ENCODE assay signal across 18 cellular contexts in the genomic region with DNA sequence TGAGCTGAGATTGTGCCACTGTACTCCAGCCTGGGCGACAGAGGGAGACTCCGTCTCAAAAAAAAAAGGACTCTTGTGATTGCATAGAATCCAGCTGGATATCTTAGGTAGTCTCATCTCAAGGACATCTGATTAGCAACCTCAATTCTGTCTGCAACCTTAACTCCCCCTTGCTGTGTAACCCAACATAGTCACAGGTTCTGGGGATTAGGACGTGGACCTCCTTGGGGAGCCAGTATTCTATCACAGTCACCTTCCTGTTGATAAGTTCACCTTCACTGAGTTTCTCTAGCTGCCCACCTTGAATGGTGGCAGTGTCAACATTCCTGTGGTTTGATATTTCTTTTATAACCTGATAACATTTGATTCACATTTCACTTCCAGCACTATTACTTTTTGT. TPM values are rescaled to one million over a fixed set of nuclear protein-coding genes. Genes with fewer than 3 reads are reported as not detected.
DNase-seq lines count a peak whose midpoint lies in the region; ATAC-seq and TF ChIP-seq lines count a peak whose summit lies in the region.
"Had no signal": no experiment of that assay in that cellular context is flagged by ENCODE, and none has a peak within 500 bp of the region (broad histone marks: within the 10 kb centered on the region; RNA-seq: fewer than 3 reads in every experiment).

No MANE protein-coding gene starts in this region.

- H3K9me3 ChIP-seq in BLaER1 (no peaks in the 10 kb centered on the region), T-helper 17 cell (ENCODE audit: control insufficient read depth, low read length, poor library complexity, severe bottlenecking) (no peaks in the 10 kb centered on the region)
- H3K9me3 ChIP-seq in CD8-positive, alpha-beta T cell (ENCODE audit: low read length) = no peaks in the 10 kb centered on the region
- H3K9me3 ChIP-seq: SJCRH30 had no signal

- no peaks in the 10 kb centered on the region for H3K27me3 ChIP-seq in BLaER1
- no peaks in the 10 kb centered on the region for H3K27me3 ChIP-seq in CD8-positive, alpha-beta T cell (ENCODE audit: insufficient read depth, low read length)
- H3K27me3 ChIP-seq in mesendoderm (ENCODE audit: insufficient read depth, low read length, poor library complexity) = no peaks in the 10 kb centered on the region
- H3K27me3 ChIP-seq: SJCRH30 had no signal

- peaks cover 21% of the 10 kb centered on the region for H3K79me2 ChIP-seq in mesendoderm (ENCODE audit: control insufficient read depth, insufficient read depth, low read length)

- DNase-seq in CD8-positive, alpha-beta T cell = no peak
- DNase-seq in T-helper 17 cell (no peak), mesendoderm (peak; percentile 35), DMS79 (lab: John Stamatoyannopoulos, UW) (no peak)
- DNase-seq: activated naive CD4-positive, alpha-beta T cell treated with anti-CD3 and anti-CD28 coated beads, Interleukin-2, amount 50 U/mL, for 16 hours; activated T-cell treated with anti-CD3 and anti-CD28 coated beads, Interleukin-2, amount 50 U/mL, for 4 hours; COR-L47; glutamatergic neuron; NCI-H2227 treated with DMSO at 0.1 percent for 48 hours; SJCRH30; stimulated activated naive CD4-positive, alpha-beta T cell; T-helper 2 cell had no signal

- no peak overlapping the region for H3K23ac ChIP-seq in mesendoderm (ENCODE audit: low read length)

- no peaks in the 10 kb centered on the region for H3K9me3 Mint-ChIP-seq in CD8-positive, alpha-beta T cell
- H3K9me3 Mint-ChIP-seq: activated T-cell treated with anti-CD3 and anti-CD28 coated beads, Interleukin-2, amount 50 U/mL, for 4 hours had no signal

- WGBS in mesendoderm (ENCODE audit: extremely low coverage, insufficient coverage, low lambda C conversion rate) = no CpG with 5 or more reads among the region's 3 CpGs

- no peak for TF ChIP-seq CTCF in CD8-positive, alpha-beta T cell (IDR thresholded peaks at IDR 0.05)

- no peak overlapping the region for H3K4ac ChIP-seq in mesendoderm (ENCODE audit: low read depth, low read length)

- H3K9ac ChIP-seq in BLaER1 (peak overlapping the region; percentile 86), mesendoderm (ENCODE audit: low read length) (no peak overlapping the region)

- H3K27ac Mint-ChIP-seq in CD8-positive, alpha-beta T cell = peak overlapping the region; percentile 73
- H3K27ac Mint-ChIP-seq in T-helper 17 cell = peak overlapping the region; percentile 99

- H4K5ac ChIP-seq in mesendoderm (ENCODE audit: low read length) = no peak overlapping the region

- POLR2A ChIA-PET in CD8-positive, alpha-beta T cell (lab: Charles Lee) = interaction anchor here (0.7 to 1.6 kb wide), 7 partner anchors 10 to 376 kb away, joined by 3 to 5 read pairs (median 4); partner anchors contain the start of genes GPR18 and UBAC2

- peaks cover 39% of the 10 kb centered on the region for H3K36me3 Mint-ChIP-seq in CD8-positive, alpha-beta T cell
- H3K36me3 Mint-ChIP-seq in T-helper 17 cell (ENCODE audit: low read depth) = peaks cover 9% of the 10 kb centered on the region

- peak overlapping the region; percentile 82 for H3K4me2 ChIP-seq in BLaER1
- H3K4me2 ChIP-seq in mesendoderm (ENCODE audit: low read length) = no peak overlapping the region
- H3K4me2 ChIP-seq: PC-9 had no signal

- no peak overlapping the region for H2AK5ac ChIP-seq in mesendoderm (ENCODE audit: low read length)

- H3K4me1 Mint-ChIP-seq in CD8-positive, alpha-beta T cell (ENCODE audit: low read depth) = peaks cover 76% of the 10 kb centered on the region
- peaks cover 54% of the 10 kb centered on the region for H3K4me1 Mint-ChIP-seq in T-helper 17 cell

- H3K36me3 ChIP-seq in BLaER1 (peaks cover 27% of the 10 kb centered on the region), mesendoderm (ENCODE audit: control insufficient read depth, insufficient read depth, low read length) (no peaks in the 10 kb centered on the region)
- H3K36me3 ChIP-seq in CD8-positive, alpha-beta T cell (ENCODE audit: insufficient read depth, low read length) = peaks cover 2% of the 10 kb centered on the region

- H3K79me1 ChIP-seq in mesendoderm (ENCODE audit: low read length) = peaks cover 18% of the 10 kb centered on the region

- no peaks in the 10 kb centered on the region for H4K20me1 ChIP-seq in BLaER1

- intact Hi-C loops in CD8-positive, alpha-beta T cell (cut with DNase I, micrococcal nuclease) = loop anchor here in 1 of 2 experiments (5.0 kb wide), 1 partner anchor 626 kb away; no protein-coding TSS in a partner anchor

- no peak overlapping the region for H4K8ac ChIP-seq in mesendoderm (ENCODE audit: low read depth, low read length)

- CTCF ChIA-PET in CD8-positive, alpha-beta T cell (lab: Charles Lee) = interaction anchor here (1.0 to 3.0 kb wide), 7 partner anchors 13 to 205 kb away, joined by 3 to 17 read pairs (median 5); partner anchors contain the start of gene UBAC2

- peak overlapping the region; percentile 37 for H3K4me3 Mint-ChIP-seq in CD8-positive, alpha-beta T cell
- H3K4me3 Mint-ChIP-seq in T-helper 17 cell = peak overlapping the region; percentile 71

- H2BK120ac ChIP-seq in mesendoderm (ENCODE audit: low read depth, low read length) = no peak overlapping the region

- H3K56ac ChIP-seq in mesendoderm (ENCODE audit: low read length) = no peak overlapping the region

- H3K27ac ChIP-seq in BLaER1 (peak overlapping the region; percentile 94), mesendoderm (ENCODE audit: low read depth, low read length) (no peak overlapping the region)
- H3K27ac ChIP-seq in CD8-positive, alpha-beta T cell (ENCODE audit: low read depth, low read length) = no peak overlapping the region
- H3K27ac ChIP-seq: PC-9, SJCRH30 had no signal

- peak; percentile 17 for ATAC-seq in CD8-positive, alpha-beta T cell
- ATAC-seq in T-helper 17 cell (peak; percentile 27), HG03280 (IDR thresholded peaks at IDR 0.05; ENCODE audit: unreplicated experiment) (no peak), GM21526 (IDR thresholded peaks at IDR 0.05; ENCODE audit: low FRiP score, unreplicated experiment) (no peak)

- H2BK15ac ChIP-seq in mesendoderm (replicated peaks; ENCODE audit: low read depth) = no peak overlapping the region

- no peaks in the 10 kb centered on the region for H3K27me3 Mint-ChIP-seq in CD8-positive, alpha-beta T cell (ENCODE audit: low read depth)
- no peaks in the 10 kb centered on the region for H3K27me3 Mint-ChIP-seq in T-helper 17 cell

- no peak overlapping the region for H2BK5ac ChIP-seq in mesendoderm (ENCODE audit: low read length)

- peaks cover 84% of the 10 kb centered on the region for H3K4me1 ChIP-seq in BLaER1
- peaks cover 76% of the 10 kb centered on the region for H3K4me1 ChIP-seq in CD8-positive, alpha-beta T cell (ENCODE audit: insufficient read depth, low read length)
- peaks cover 7% of the 10 kb centered on the region for H3K4me1 ChIP-seq in mesendoderm (ENCODE audit: control insufficient read depth, low read depth, low read length)

- H3K18ac ChIP-seq in mesendoderm (ENCODE audit: low read length) = no peak overlapping the region

- H3K4me3 ChIP-seq in BLaER1 (peak overlapping the region; percentile 25; the same call in 1 of the 2 replicates), mesendoderm (ENCODE audit: low read length) (no peak overlapping the region)
- H3K4me3 ChIP-seq in CD8-positive, alpha-beta T cell (ENCODE audit: low read depth, low read length) = no peak overlapping the region
- H3K4me3 ChIP-seq: PC-9, SJCRH30 had no signal

RNA-seq across cellular contexts. Expression of gene GPR18, which starts 27.2 kb away (rescaled TPM):
- 10 to 100 TPM; 31.9 to 36.2 TPM for total RNA-seq in CD8-positive, alpha-beta T cell
- total RNA-seq in T-helper 17 cell = 10 to 100 TPM; 10.1 to 13.6 TPM
- not detected for polyA plus RNA-seq in mesendoderm (2013, experiment 1 of 2)
- polyA plus RNA-seq in mesendoderm (2013, experiment 2 of 2) = not detected
- total RNA-seq: M059J, PC-9, SJCRH30 had no signal
- polyA plus RNA-seq: neural cell had no signal

RNA-seq across cellular contexts. Expression of gene UBAC2, which starts 30.3 kb away (rescaled TPM):
- 10 to 100 TPM; 62.0 to 63.0 TPM for total RNA-seq in CD8-positive, alpha-beta T cell
- total RNA-seq in T-helper 17 cell = 10 to 100 TPM; 74.2 to 75.3 TPM
- polyA plus RNA-seq in mesendoderm (2013, experiment 1 of 2) = 39.5 TPM
- 37.8 TPM for polyA plus RNA-seq in mesendoderm (2013, experiment 2 of 2)

Comparison
In these comparisons a context has a peak if more than half of its experiments do, and no peak if none do; other contexts are left out.
1. ATAC-seq: peak in CD8-positive, alpha-beta T cell (single experiment) and T-helper 17 cell (single experiment); none in HG03280 (single experiment) and GM21526 (single experiment).